ENCODE assay signal across 21 cellular contexts in genomic region chr3:186283096-186283495, GRCh38.
"Had no signal": no experiment of that assay in that cellular context is flagged by ENCODE, and none has a peak within 500 bp of the region (broad histone marks: within the 10 kb centered on the region; RNA-seq: fewer than 3 reads in every experiment).

No MANE protein-coding gene starts in this region.

- H3K4me1 ChIP-seq: left lung, prostate gland, right atrium auricular region had no signal

- H3K27me3 ChIP-seq: dorsolateral prefrontal cortex, left lung, right atrium auricular region, tibial artery had no signal

- FAIRE-seq: frontal cortex, kidney, TTC549 had no signal

- H3K36me3 ChIP-seq: prostate gland had no signal

- ATAC-seq: activated CD4-positive, alpha-beta T cell treated with anti-CD3 and anti-CD28 coated beads for 36 hours; activated naive CD4-positive, alpha-beta T cell treated with anti-CD3 and anti-CD28 coated beads, Interleukin-2, amount 50 U/mL, for 72 hours; left lung; mucosa of descending colon; stimulated activated naive CD8-positive, alpha-beta T cell treated with anti-CD3 and anti-CD28 coated beads, Interleukin-15, Interleukin-2, amounts not matched to agents 100 U/mL and 50 U/mL, for 24 hours; WTC11 had no signal

- H3K4me3 ChIP-seq: dorsolateral prefrontal cortex, left lung, mucosa of descending colon, prostate gland, right atrium auricular region, tibial artery had no signal

- H3K9me3 ChIP-seq: left lung, mucosa of descending colon, prostate gland, right atrium auricular region, tibial artery had no signal

- DNase-seq: activated CD4-positive, alpha-beta T cell treated with anti-CD3 and anti-CD28 coated beads for 36 hours; activated CD4-positive, alpha-beta T cell treated with anti-CD3 and anti-CD28 coated beads, Interleukin-2, amount 50 U/mL, for 48 hours; activated gamma-delta T cell treated with Interleukin-2 at 50 U/mL for 16 hours; caudate nucleus; dorsolateral prefrontal cortex; head of caudate nucleus; kidney; left lung; mucosa of descending colon; naive B cell; stimulated activated CD4-positive, alpha-beta T cell treated with anti-CD3 and anti-CD28 coated beads, Interleukin-12 subunit alpha, Interleukin-12 subunit beta, amount 100 ng/mL, for 4 hours; stimulated activated CD4-positive, alpha-beta T cell treated with anti-CD3 and anti-CD28 coated beads, Interleukin-1b, Interleukin-23, amount 100 ng/mL, for 48 hours; stimulated activated naive CD8-positive, alpha-beta T cell treated with anti-CD3 and anti-CD28 coated beads, Interleukin-15, Interleukin-2, amounts not matched to agents 100 U/mL and 50 U/mL, for 24 hours; substantia nigra; tibial artery had no signal

- H3K27ac ChIP-seq: dorsolateral prefrontal cortex, left lung, prostate gland, right atrium auricular region, tibial artery had no signal
